ENCODE assay signal across 2 cellular contexts in the genomic region with DNA sequence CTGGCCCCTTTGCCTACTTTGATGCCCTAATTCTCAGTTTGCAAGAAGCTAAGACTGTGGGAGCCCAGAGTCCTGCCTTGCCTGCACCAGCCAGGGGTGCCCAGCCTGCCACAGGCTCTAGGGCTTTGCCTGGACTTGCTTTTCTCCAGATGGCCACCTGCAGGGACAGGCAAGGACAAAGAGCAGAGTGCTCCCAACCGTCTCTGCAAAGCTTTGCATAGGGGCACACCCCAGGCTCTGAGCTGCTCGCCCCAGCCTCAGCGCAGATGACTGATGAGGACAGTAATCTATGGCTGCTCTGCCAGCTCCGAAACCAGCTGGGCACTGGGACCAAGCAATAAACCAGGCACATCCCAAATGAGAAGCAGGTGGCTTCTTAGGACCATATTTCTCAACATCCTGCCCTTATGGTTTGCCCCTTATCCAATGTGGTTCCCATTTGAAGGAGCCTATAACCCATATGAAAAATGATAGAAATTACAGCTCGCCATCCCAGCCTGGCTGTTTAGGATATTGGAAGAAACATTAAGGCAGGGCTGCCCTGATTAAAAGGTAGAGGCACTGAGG.
TF ChIP-seq lines count a peak whose summit lies in the region.

No MANE protein-coding gene starts in this region.

TF ChIP-seq in GM23338, 12 proteins besides CTCF, POLR2A, EP300 and RAD21:
- no peak for TF ChIP-seq JUNB (IDR thresholded peaks at IDR 0.05; ENCODE audit: unreplicated experiment)
- no peak for TF ChIP-seq NANOG (IDR thresholded peaks at IDR 0.05; ENCODE audit: borderline replicate concordance)
- no peak for TF ChIP-seq EZH2phosphoT487 (IDR thresholded peaks at IDR 0.05; ENCODE audit: unreplicated experiment)

TF ChIP-seq in H1, 55 proteins besides CTCF, POLR2A, EP300 and RAD21:
- TF ChIP-seq SP1 (IDR thresholded peaks at IDR 0.05; ENCODE audit: low read depth, low read length) (no peak), SUZ12 (IDR thresholded peaks at IDR 0.05; ENCODE audit: low read length) (no peak), ATF3 (IDR thresholded peaks at IDR 0.05; ENCODE audit: insufficient read depth, low read depth, low read length) (no peak), SP2 (IDR thresholded peaks at IDR 0.05; ENCODE audit: low read length) (no peak), JUND (IDR thresholded peaks at IDR 0.05; ENCODE audit: low read length) (no peak), ZNF274 (IDR thresholded peaks at IDR 0.05; ENCODE audit: borderline replicate concordance, extremely low read depth, low read length) (no peak), HDAC6 (IDR thresholded peaks at IDR 0.05; ENCODE audit: low read depth, low read length) (no peak), PHF8 (conservative IDR thresholded peaks at IDR 0.05; ENCODE audit: low read depth, low read length) (no peak), TBP (IDR thresholded peaks at IDR 0.05; ENCODE audit: low read depth, low read length) (no peak), SRF (IDR thresholded peaks at IDR 0.05; ENCODE audit: low read depth, low read length) (no peak), RNF2 (IDR thresholded peaks at IDR 0.05; ENCODE audit: borderline replicate concordance, low read depth, low read length, missing control alignments, poor library complexity, severe bottlenecking) (no peak), CHD1 (IDR thresholded peaks at IDR 0.05; ENCODE audit: low read depth, low read length) (no peak), SIN3A (conservative IDR thresholded peaks at IDR 0.05 in 1 of 2, IDR thresholded peaks at IDR 0.05 in 1 of 2; ENCODE audit: low read depth in 1 of 2, low read length in 2 of 2) (no peak), JUN (IDR thresholded peaks at IDR 0.05; ENCODE audit: low read depth, low read length) (no peak), GTF2F1 (IDR thresholded peaks at IDR 0.05; ENCODE audit: borderline replicate concordance, low read depth, low read length) (no peak)
